ENCODE assay signal across 1 cellular context in genomic region chr1:57279909-57280666, GRCh38.
A peak's percentile ranks its signal among the peaks of the same experiment; 100 is the strongest.
TF ChIP-seq lines count a peak whose summit lies in the region.

No MANE protein-coding gene starts in this region.

TF ChIP-seq in HepG2, 621 proteins besides CTCF, POLR2A, EP300 and RAD21 (continued from another document and continues in another):
- no peak for TF ChIP-seq ZNF737 (CRISPR knock-in tag; IDR thresholded peaks at IDR 0.05; ENCODE audit: borderline replicate concordance)
- no peak for TF ChIP-seq TP53 (CRISPR knock-in tag; conservative IDR thresholded peaks at IDR 0.05)
- TF ChIP-seq HNRNPH1 (optimal IDR thresholded peaks at IDR 0.05; ENCODE audit: low read depth, low read length) = no peak
- TF ChIP-seq, protein P1, sequence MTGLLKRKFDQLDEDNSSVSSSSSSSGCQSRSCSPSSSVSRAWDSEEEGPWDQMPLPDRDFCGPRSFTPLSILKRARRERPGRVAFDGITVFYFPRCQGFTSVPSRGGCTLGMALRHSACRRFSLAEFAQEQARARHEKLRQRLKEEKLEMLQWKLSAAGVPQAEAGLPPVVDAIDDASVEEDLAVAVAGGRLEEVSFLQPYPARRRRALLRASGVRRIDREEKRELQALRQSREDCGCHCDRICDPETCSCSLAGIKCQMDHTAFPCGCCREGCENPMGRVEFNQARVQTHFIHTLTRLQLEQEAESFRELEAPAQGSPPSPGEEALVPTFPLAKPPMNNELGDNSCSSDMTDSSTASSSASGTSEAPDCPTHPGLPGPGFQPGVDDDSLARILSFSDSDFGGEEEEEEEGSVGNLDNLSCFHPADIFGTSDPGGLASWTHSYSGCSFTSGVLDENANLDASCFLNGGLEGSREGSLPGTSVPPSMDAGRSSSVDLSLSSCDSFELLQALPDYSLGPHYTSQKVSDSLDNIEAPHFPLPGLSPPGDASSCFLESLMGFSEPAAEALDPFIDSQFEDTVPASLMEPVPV (CRISPR knock-in tag; IDR thresholded peaks at IDR 0.05) = 0 out of 2 replicates have a peak, but pooled peaks have one; percentile 48
- TF ChIP-seq, protein P2, sequence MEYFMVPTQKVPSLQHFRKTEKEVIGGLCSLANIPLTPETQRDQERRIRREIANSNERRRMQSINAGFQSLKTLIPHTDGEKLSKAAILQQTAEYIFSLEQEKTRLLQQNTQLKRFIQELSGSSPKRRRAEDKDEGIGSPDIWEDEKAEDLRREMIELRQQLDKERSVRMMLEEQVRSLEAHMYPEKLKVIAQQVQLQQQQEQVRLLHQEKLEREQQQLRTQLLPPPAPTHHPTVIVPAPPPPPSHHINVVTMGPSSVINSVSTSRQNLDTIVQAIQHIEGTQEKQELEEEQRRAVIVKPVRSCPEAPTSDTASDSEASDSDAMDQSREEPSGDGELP (IDR thresholded peaks at IDR 0.05; ENCODE audit: borderline replicate concordance, low read depth) = peak; percentile 91
- TF ChIP-seq FOXJ3 (CRISPR knock-in tag; IDR thresholded peaks at IDR 0.05; ENCODE audit: borderline replicate concordance) = peak; percentile 98
- TF ChIP-seq HDAC2 (CRISPR knock-in tag; IDR thresholded peaks at IDR 0.05) = peak; percentile 100
- TF ChIP-seq ZNF615 (CRISPR knock-in tag; IDR thresholded peaks at IDR 0.05; ENCODE audit: borderline replicate concordance) = peak; percentile 78; the same call in 1 of the 2 replicates
- no peak for TF ChIP-seq RFXANK (CRISPR knock-in tag; IDR thresholded peaks at IDR 0.05)
- TF ChIP-seq, protein P3, sequence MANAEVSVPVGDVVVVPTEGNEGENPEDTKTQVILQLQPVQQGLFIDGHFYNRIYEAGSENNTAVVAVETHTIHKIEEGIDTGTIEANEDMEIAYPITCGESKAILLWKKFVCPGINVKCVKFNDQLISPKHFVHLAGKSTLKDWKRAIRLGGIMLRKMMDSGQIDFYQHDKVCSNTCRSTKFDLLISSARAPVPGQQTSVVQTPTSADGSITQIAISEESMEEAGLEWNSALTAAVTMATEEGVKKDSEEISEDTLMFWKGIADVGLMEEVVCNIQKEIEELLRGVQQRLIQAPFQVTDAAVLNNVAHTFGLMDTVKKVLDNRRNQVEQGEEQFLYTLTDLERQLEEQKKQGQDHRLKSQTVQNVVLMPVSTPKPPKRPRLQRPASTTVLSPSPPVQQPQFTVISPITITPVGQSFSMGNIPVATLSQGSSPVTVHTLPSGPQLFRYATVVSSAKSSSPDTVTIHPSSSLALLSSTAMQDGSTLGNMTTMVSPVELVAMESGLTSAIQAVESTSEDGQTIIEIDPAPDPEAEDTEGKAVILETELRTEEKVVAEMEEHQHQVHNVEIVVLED (CRISPR knock-in tag; IDR thresholded peaks at IDR 0.05; ENCODE audit: borderline replicate concordance) = peak; percentile 54; the same call in 1 of the 2 replicates
- TF ChIP-seq ZNF503 (CRISPR knock-in tag; IDR thresholded peaks at IDR 0.05) = peak; percentile 99
- TF ChIP-seq TRIM24 (CRISPR knock-in tag; IDR thresholded peaks at IDR 0.05) = peak; percentile 97
- TF ChIP-seq GLMP (CRISPR knock-in tag; IDR thresholded peaks at IDR 0.05; ENCODE audit: borderline replicate concordance) = no peak
- TF ChIP-seq ARID4A (CRISPR knock-in tag; IDR thresholded peaks at IDR 0.05; ENCODE audit: borderline replicate concordance) = peak; percentile 59; the same call in 1 of the 2 replicates
- TF ChIP-seq PRMT3 (CRISPR knock-in tag; IDR thresholded peaks at IDR 0.05; ENCODE audit: borderline replicate concordance, low read depth) = 0 out of 2 replicates have a peak, but pooled peaks have one; percentile 56
- TF ChIP-seq ZNF44 (CRISPR knock-in tag; IDR thresholded peaks at IDR 0.05) = no peak
- no peak for TF ChIP-seq SNAPC4 (CRISPR knock-in tag; IDR thresholded peaks at IDR 0.05)
- TF ChIP-seq IRX3 (CRISPR knock-in tag; IDR thresholded peaks at IDR 0.05; ENCODE audit: borderline replicate concordance, low read depth) = no peak
- peak; percentile 38; the same call in 1 of the 2 replicates for TF ChIP-seq NFE2 (CRISPR knock-in tag; IDR thresholded peaks at IDR 0.05)
- TF ChIP-seq ATF7 (IDR thresholded peaks at IDR 0.05) = peak; percentile 70
- peak; percentile 73; the same call in 1 of the 2 replicates for TF ChIP-seq ATF7 (CRISPR knock-in tag; IDR thresholded peaks at IDR 0.05)
- no peak; the same call in 1 of the 2 replicates for TF ChIP-seq ZNF451 (CRISPR knock-in tag; IDR thresholded peaks at IDR 0.05)
- no peak; the same call in 1 of the 2 replicates for TF ChIP-seq ZBTB38 (CRISPR knock-in tag; IDR thresholded peaks at IDR 0.05)
- TF ChIP-seq PHB2 (IDR thresholded peaks at IDR 0.05; ENCODE audit: partially characterized antibody) = no peak
- no peak for TF ChIP-seq ZNF101 (CRISPR knock-in tag; IDR thresholded peaks at IDR 0.05; ENCODE audit: borderline replicate concordance, low read depth)
- TF ChIP-seq, protein P4, sequence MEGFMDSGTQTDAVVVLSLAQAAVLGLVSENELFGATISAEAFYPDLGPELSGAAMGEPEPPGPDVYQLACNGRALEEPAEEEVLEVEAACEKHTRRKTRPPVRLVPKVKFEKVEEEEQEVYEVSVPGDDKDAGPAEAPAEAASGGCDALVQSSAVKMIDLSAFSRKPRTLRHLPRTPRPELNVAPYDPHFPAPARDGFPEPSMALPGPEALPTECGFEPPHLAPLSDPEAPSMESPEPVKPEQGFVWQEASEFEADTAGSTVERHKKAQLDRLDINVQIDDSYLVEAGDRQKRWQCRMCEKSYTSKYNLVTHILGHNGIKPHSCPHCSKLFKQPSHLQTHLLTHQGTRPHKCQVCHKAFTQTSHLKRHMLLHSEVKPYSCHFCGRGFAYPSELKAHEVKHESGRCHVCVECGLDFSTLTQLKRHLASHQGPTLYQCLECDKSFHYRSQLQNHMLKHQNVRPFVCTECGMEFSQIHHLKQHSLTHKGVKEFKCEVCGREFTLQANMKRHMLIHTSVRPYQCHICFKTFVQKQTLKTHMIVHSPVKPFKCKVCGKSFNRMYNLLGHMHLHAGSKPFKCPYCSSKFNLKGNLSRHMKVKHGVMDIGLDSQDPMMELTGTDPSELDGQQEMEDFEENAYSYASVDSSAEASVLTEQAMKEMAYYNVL (CRISPR knock-in tag; IDR thresholded peaks at IDR 0.05; ENCODE audit: borderline replicate concordance) = peak; percentile 99
- no peak for TF ChIP-seq ZNF234 (CRISPR knock-in tag; conservative IDR thresholded peaks at IDR 0.05)
- TF ChIP-seq, protein P5, sequence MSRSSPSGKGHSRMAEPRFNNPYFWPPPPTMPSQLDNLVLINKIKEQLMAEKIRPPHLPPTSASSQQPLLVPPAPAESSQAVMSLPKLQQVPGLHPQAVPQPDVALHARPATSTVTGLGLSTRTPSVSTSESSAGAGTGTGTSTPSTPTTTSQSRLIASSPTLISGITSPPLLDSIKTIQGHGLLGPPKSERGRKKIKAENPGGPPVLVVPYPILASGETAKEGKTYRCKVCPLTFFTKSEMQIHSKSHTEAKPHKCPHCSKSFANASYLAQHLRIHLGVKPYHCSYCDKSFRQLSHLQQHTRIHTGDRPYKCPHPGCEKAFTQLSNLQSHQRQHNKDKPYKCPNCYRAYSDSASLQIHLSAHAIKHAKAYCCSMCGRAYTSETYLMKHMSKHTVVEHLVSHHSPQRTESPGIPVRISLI (CRISPR knock-in tag; IDR thresholded peaks at IDR 0.05; ENCODE audit: borderline replicate concordance) = peak; percentile 78; the same call in 1 of the 2 replicates
- TF ChIP-seq PITX1 (CRISPR knock-in tag; IDR thresholded peaks at IDR 0.05) = peak; percentile 96
- TF ChIP-seq RXRA (CRISPR knock-in tag; IDR thresholded peaks at IDR 0.05) = peak; percentile 96; the same call in 1 of the 2 replicates
- TF ChIP-seq THAP8 (CRISPR knock-in tag; IDR thresholded peaks at IDR 0.05; ENCODE audit: borderline replicate concordance) = no peak
- TF ChIP-seq ASH2L (IDR thresholded peaks at IDR 0.05; ENCODE audit: insufficient read length, low read depth, low read length) = peak; percentile 81
- TF ChIP-seq HNRNPUL1 (IDR thresholded peaks at IDR 0.05; ENCODE audit: low read depth, low read length) = no peak
- TF ChIP-seq ZNF335 (CRISPR knock-in tag; IDR thresholded peaks at IDR 0.05) = peak; percentile 82; the same call in 1 of the 2 replicates
- peak; percentile 39; the same call in 1 of the 2 replicates for TF ChIP-seq ZNF629 (CRISPR knock-in tag; conservative IDR thresholded peaks at IDR 0.05)
- TF ChIP-seq NCOR1 (IDR thresholded peaks at IDR 0.05; ENCODE audit: borderline replicate concordance, low read length) = peak; percentile 98
- peak; percentile 91 for TF ChIP-seq CBFB (CRISPR knock-in tag; IDR thresholded peaks at IDR 0.05)
